In genomic region chr5:142097681-142098080, GRCh38 we compare ENCODE assay signal across 17 cellular contexts. TPM values are rescaled to one million over a fixed set of nuclear protein-coding genes. Genes with fewer than 3 reads are reported as not detected.
DNase-seq lines count a peak whose midpoint lies in the region; ATAC-seq, FAIRE-seq and TF ChIP-seq lines count a peak whose summit lies in the region.
"Had no signal": no experiment of that assay in that cellular context is flagged by ENCODE, and none has a peak within 500 bp of the region (broad histone marks: within the 10 kb centered on the region; RNA-seq: fewer than 3 reads in every experiment).

No MANE protein-coding gene starts in this region.

- H3K4me2 ChIP-seq in H1 (ENCODE audit: insufficient read depth in 1 of 2, low read depth in 2 of 2, low read length in 2 of 2): no peak overlapping the region

- H2BK5ac ChIP-seq in H1 (ENCODE audit: low read depth, low read length): no peak overlapping the region

- no peak overlapping the region for H4K5ac ChIP-seq in H1 (ENCODE audit: insufficient read length, low read depth, low read length)

- H3K4me3 ChIP-seq in H1 (ENCODE audit: extremely low read depth in 1 of 4, insufficient read depth in 2 of 4, low read depth in 3 of 4, low read length in 4 of 4) (no peak overlapping the region), thyroid gland (replicated peaks in 1 of 3) (no peak overlapping the region), body of pancreas (no peak overlapping the region)
- H3K4me3 ChIP-seq: left lung had no signal

- H3K4me1 ChIP-seq in H1 (replicated peaks in 1 of 4; ENCODE audit: control insufficient read depth in 3 of 4, insufficient read depth in 4 of 4, low read length in 3 of 4) (peaks cover 0 to 12% (median 5%) of the 10 kb centered on the region in 4 experiments; a peak in 3 of 7 replicates), thyroid gland (peaks cover 34 to 43% of the 10 kb centered on the region in 2 donors), body of pancreas (no peaks in the 10 kb centered on the region)

- no peak for TF ChIP-seq EP300 in H1 (IDR thresholded peaks at IDR 0.05; ENCODE audit: borderline replicate concordance in 1 of 2, low read depth in 2 of 2, low read length in 2 of 2)

- no peak overlapping the region for H2BK15ac ChIP-seq in H1 (ENCODE audit: low read length)

- H3K27ac ChIP-seq in RWPE1: no peak overlapping the region
- no peak overlapping the region for H3K27ac ChIP-seq in H1 (ENCODE audit: low read depth, low read length)
- H3K27ac ChIP-seq in thyroid gland: peak overlapping the region; percentile 88 to 100 (median 95)
- H3K27ac ChIP-seq in body of pancreas: no peak overlapping the region
- H3K27ac ChIP-seq: left lung had no signal

- peak; percentile 31 for DNase-seq in stimulated activated CD4-positive, alpha-beta T cell treated with anti-CD3 and anti-CD28 coated beads, Interleukin-4, amount 100 ng/mL, for 24 hours
- DNase-seq in stimulated activated CD4-positive, alpha-beta T cell treated with anti-CD3 and anti-CD28 coated beads, Interleukin-12 subunit alpha, Interleukin-12 subunit beta, amount 100 ng/mL, for 4 hours: no peak
- DNase-seq in RWPE1 (ENCODE audit: low spot score) (peak; percentile 88), H1 (ENCODE audit: low read depth in 1 of 2, low spot score in 2 of 2) (no peak), thyroid gland (peak; percentile 71 to 77), body of pancreas (no peak), NK-92 (lab: John Stamatoyannopoulos, UW; ENCODE audit: unreplicated experiment) (no peak)
- DNase-seq: endodermal cell, glutamatergic neuron, left lung, naive B cell, NCI-H1105 treated with DMSO at 0.1 percent for 48 hours, NCI-H524 treated with DMSO at 0.1 percent for 48 hours, retina had no signal

- H3K27me3 ChIP-seq in H1 (replicated peaks in 1 of 4; ENCODE audit: control insufficient read depth in 3 of 4, extremely low read depth in 1 of 4, insufficient read depth in 3 of 4, low read length in 3 of 4) (no peaks in the 10 kb centered on the region), thyroid gland (no peaks in the 10 kb centered on the region), body of pancreas (no peaks in the 10 kb centered on the region)
- H3K27me3 ChIP-seq: left lung had no signal

- no peak overlapping the region for H3K56ac ChIP-seq in H1 (replicated peaks; ENCODE audit: insufficient read length, low read depth, low read length)

- H3K36me3 ChIP-seq in H1 (ENCODE audit: control insufficient read depth in 2 of 4, insufficient read depth in 4 of 4, low read length in 3 of 4): no peaks in the 10 kb centered on the region; a peak in 1 of 8 replicates
- no peaks in the 10 kb centered on the region for H3K36me3 ChIP-seq in thyroid gland
- H3K36me3 ChIP-seq in body of pancreas (replicated peaks in 1 of 2; ENCODE audit: insufficient read depth in 1 of 2, low read depth in 2 of 2): no peaks in the 10 kb centered on the region
- H3K36me3 ChIP-seq: left lung had no signal

- H3K23ac ChIP-seq in H1 (ENCODE audit: insufficient read length): no peak overlapping the region

- peak overlapping the region; percentile 56 for H4K91ac ChIP-seq in H1 (replicated peaks; ENCODE audit: insufficient read length, low read length)

- H2BK12ac ChIP-seq in H1 (ENCODE audit: low read depth, low read length): no peak overlapping the region

- H3K9me3 ChIP-seq in H1 (ENCODE audit: insufficient read depth in 2 of 2, low read depth in 1 of 2, low read length in 1 of 2): no peaks in the 10 kb centered on the region
- H3K9me3 ChIP-seq in thyroid gland: no peaks in the 10 kb centered on the region
- H3K9me3 ChIP-seq in body of pancreas: no peaks in the 10 kb centered on the region
- H3K9me3 ChIP-seq: left lung had no signal

- TF ChIP-seq POLR2A in H1 (IDR thresholded peaks at IDR 0.05; ENCODE audit: control extremely low read depth in 1 of 2, low read depth in 2 of 2, low read length in 2 of 2) (no peak), thyroid gland (IDR thresholded peaks at IDR 0.05) (no peak), body of pancreas (IDR thresholded peaks at IDR 0.05) (no peak)

- ATAC-seq in GM19452 (IDR thresholded peaks at IDR 0.05; ENCODE audit: unreplicated experiment) (no peak), body of pancreas (no peak)
- ATAC-seq: left lung, Right ventricle myocardium inferior had no signal

- no peak for TF ChIP-seq RAD21 in H1 (IDR thresholded peaks at IDR 0.05 in 1 of 2, conservative IDR thresholded peaks at IDR 0.05 in 1 of 2; ENCODE audit: low read depth in 2 of 2, low read length in 2 of 2)

- no peaks in the 10 kb centered on the region for H3K79me2 ChIP-seq in H1 (ENCODE audit: control insufficient read depth in 1 of 2, insufficient read depth in 2 of 2, low read length in 2 of 2)

- H3K79me1 ChIP-seq in H1 (ENCODE audit: low read depth, low read length): no peaks in the 10 kb centered on the region

- no peak overlapping the region for H3K4ac ChIP-seq in H1 (replicated peaks; ENCODE audit: insufficient read length, low read depth, low read length)

- no peaks in the 10 kb centered on the region for H4K20me1 ChIP-seq in H1 (replicated peaks in 1 of 2; ENCODE audit: control insufficient read depth in 1 of 2, insufficient read depth in 2 of 2, low read length in 2 of 2)

- 87% methylated on average over 9 of the region's 9 CpGs; no CpG with 5 or more reads in 1 of the 2 experiments for WGBS in H1 (ENCODE audit: extremely low coverage in 1 of 2, insufficient coverage in 1 of 2, insufficient read length in 1 of 2, insufficient replicate concordance in 2 of 2, low coverage in 1 of 2, low lambda C conversion rate in 2 of 2, missing lambda C conversion rate in 1 of 2), 2 experiments
- WGBS in thyroid gland, 2 donors: 52 to 58% methylated on average over 9 of the region's 9 CpGs
- 82 to 91% methylated on average over 9 of the region's 9 CpGs for WGBS in body of pancreas, 2 donors

- no peak for FAIRE-seq in H1 (lab: Jason Lieb, UNC)
- FAIRE-seq: HTR-8/SVneo had no signal

- no peaks in the 10 kb centered on the region for H3K23me2 ChIP-seq in H1 (ENCODE audit: low read depth, low read length)

- H2AK5ac ChIP-seq in H1 (ENCODE audit: low read depth, low read length): no peak overlapping the region

- H3K18ac ChIP-seq in H1 (ENCODE audit: extremely low read depth, low read length): no peak overlapping the region

- 0 out of 2 replicates have a peak overlapping the region, but pooled peaks have one; percentile 89 for H2BK20ac ChIP-seq in H1 (ENCODE audit: low read length)

- H3K9ac ChIP-seq in H1 (replicated peaks in 1 of 4; ENCODE audit: extremely low read depth in 1 of 4, low read depth in 3 of 4, low read length in 3 of 4): no peak overlapping the region

- intact Hi-C loops in thyroid gland (cut with DNase I) (no loop called here), body of pancreas (cut with DNase I) (no loop called here)

- CTCF ChIA-PET in RWPE1 (lab: Yijun Ruan, JAX): no interaction called here
- CTCF ChIA-PET in H1 (lab: Charles Lee; ENCODE audit: partially characterized antibody): interaction anchor here (0.7 kb wide), 1 partner anchor 13 kb away, joined by 3 read pairs; no protein-coding TSS in a partner anchor

- peak overlapping the region; percentile 12 for H2BK120ac ChIP-seq in H1 (replicated peaks; ENCODE audit: low read depth, low read length)

- no peak overlapping the region for H3K14ac ChIP-seq in H1 (ENCODE audit: insufficient read length)

- TF ChIP-seq CTCF in RWPE1 (conservative IDR thresholded peaks at IDR 0.05; ENCODE audit: low read depth) (no peak), H1 (IDR thresholded peaks at IDR 0.05; ENCODE audit: control extremely low read depth in 1 of 3, insufficient read depth in 1 of 3, low read depth in 1 of 3, low read length in 3 of 3) (no peak), thyroid gland (IDR thresholded peaks at IDR 0.05) (no peak), body of pancreas (IDR thresholded peaks at IDR 0.05) (no peak)

- H4K8ac ChIP-seq in H1 (ENCODE audit: extremely low read depth, insufficient read depth, low read length): no peak overlapping the region

- H2AFZ ChIP-seq in H1 (ENCODE audit: low read length): peak overlapping the region; percentile 23; the same call in 1 of the 2 replicates

- POLR2A ChIA-PET in RWPE1 (lab: Yijun Ruan, JAX; ENCODE audit: low non-redundant PET) (no interaction called here), H1 (lab: Charles Lee; ENCODE audit: partially characterized antibody) (interaction anchor here (0.8 kb wide), 1 partner anchor 12 kb away, joined by 3 read pairs; no protein-coding TSS in a partner anchor)

TF ChIP-seq in H1, 55 proteins besides CTCF, POLR2A, EP300 and RAD21 (continues in another document):
- TF ChIP-seq CTBP2 (IDR thresholded peaks at IDR 0.05; ENCODE audit: borderline replicate concordance, insufficient read depth, insufficient read length, low read length) (no peak), CHD2 (IDR thresholded peaks at IDR 0.05; ENCODE audit: low read length) (no peak), RXRA (IDR thresholded peaks at IDR 0.05; ENCODE audit: insufficient read depth, low read depth, low read length) (no peak), RNF2 (IDR thresholded peaks at IDR 0.05; ENCODE audit: borderline replicate concordance, low read depth, low read length, missing control alignments, poor library complexity, severe bottlenecking) (no peak), POU5F1 (IDR thresholded peaks at IDR 0.05; ENCODE audit: low read depth, low read length) (no peak), CBX5 (IDR thresholded peaks at IDR 0.05; ENCODE audit: low read depth, low read length) (no peak), BACH1 (IDR thresholded peaks at IDR 0.05; ENCODE audit: low read length) (no peak), SIX5 (IDR thresholded peaks at IDR 0.05; ENCODE audit: low read depth, low read length) (no peak), TEAD4 (IDR thresholded peaks at IDR 0.05; ENCODE audit: low read depth, low read length) (no peak), FOSL1 (IDR thresholded peaks at IDR 0.05; ENCODE audit: insufficient read depth, low read depth, low read length) (no peak), JUND (IDR thresholded peaks at IDR 0.05; ENCODE audit: low read length) (no peak), CHD1 (IDR thresholded peaks at IDR 0.05; ENCODE audit: low read depth, low read length) (no peak), NRF1 (IDR thresholded peaks at IDR 0.05; ENCODE audit: low read depth, low read length) (no peak), EZH2 (IDR thresholded peaks at IDR 0.05; ENCODE audit: low read depth, low read length, severe bottlenecking) (no peak)

RNA-seq across cellular contexts. Expression of gene NDFIP1, which starts 10.9 kb away (rescaled TPM):
- total RNA-seq in H1 (2021; fragmentation: NEBNext Ultra II Directional; extraction: Animal tissue kit (Norgen Biotek cat#: 25700)): 26.1 and 27.1 TPM in 2 replicates
- 8.8 and 10.4 TPM in 2 replicates for polyA plus RNA-seq in H1 (2011; rRNA removed)
- 14.6 TPM for polyA plus RNA-seq in H1 (2011; cell fraction: cytosol; rRNA removed)
- polyA plus RNA-seq in H1 (2011; cell fraction: nucleus; rRNA removed): 11.9 TPM
- polyA plus RNA-seq in H1 (2012, experiment 1 of 2): 12.0 to 22.5 TPM (median 12.9 TPM) in 4 replicates
- 13.4 TPM for polyA plus RNA-seq in H1 (2012, experiment 2 of 2)
- 26.7 TPM for polyA plus RNA-seq in H1 (2013, experiment 1 of 2)
- 31.4 TPM for polyA plus RNA-seq in H1 (2013, experiment 2 of 2)
- 4.8 and 6.3 TPM in 2 replicates for polyA minus RNA-seq in H1 (2011; rRNA and poly(A)+ RNA removed)
- 11.0 TPM for polyA minus RNA-seq in H1 (2011; cell fraction: cytosol; rRNA and poly(A)+ RNA removed)
- polyA minus RNA-seq in H1 (2011; cell fraction: nucleus; rRNA and poly(A)+ RNA removed): 9.0 TPM
- total RNA-seq in thyroid gland (100 to 1,000 TPM; 185 to 351 (median 297) TPM), body of pancreas (10 to 100 TPM; 39.7 to 58.3 TPM)

Comparison
In these comparisons a context has a peak if more than half of its experiments do, and no peak if none do; other contexts are left out.
1. DNase-seq: peak in stimulated activated CD4-positive, alpha-beta T cell treated with anti-CD3 and anti-CD28 coated beads, Interleukin-4, amount 100 ng/mL, for 24 hours (single experiment), RWPE1 (single experiment) and thyroid gland (2 of 2); none in stimulated activated CD4-positive, alpha-beta T cell treated with anti-CD3 and anti-CD28 coated beads, Interleukin-12 subunit alpha, Interleukin-12 subunit beta, amount 100 ng/mL, for 4 hours (single experiment), H1 (0 of 2), body of pancreas (0 of 4) and NK-92 (single experiment).
2. H3K27ac ChIP-seq: peak in thyroid gland (3 of 3); none in RWPE1 (single experiment), H1 (single experiment) and body of pancreas (0 of 4).